ENCODE assay signal across 32 cellular contexts in genomic region chr15:75428152-75428551, GRCh38.
"Had no signal": no experiment of that assay in that cellular context is flagged by ENCODE, and none has a peak within 500 bp of the region (broad histone marks: within the 10 kb centered on the region; RNA-seq: fewer than 3 reads in every experiment).

No MANE protein-coding gene starts in this region.

- H3K27me3 ChIP-seq: ascending aorta, cardiac muscle cell had no signal

- H3K9me3 ChIP-seq: ascending aorta had no signal

- H3K4me3 ChIP-seq: ascending aorta, cardiac muscle cell had no signal

- FAIRE-seq: bronchial epithelial cell, TTC549 had no signal

- H3K27ac ChIP-seq: ascending aorta, cardiac muscle cell, VCaP had no signal

- H3K4me1 ChIP-seq: ascending aorta had no signal

- DNase-seq: activated CD4-positive, alpha-beta memory T cell treated with anti-CD3 and anti-CD28 coated beads, Interleukin-2, amount 10 ng/mL, durations not matched to agents 7 days and 5 days; activated CD4-positive, alpha-beta T cell treated with anti-CD3 and anti-CD28 coated beads for 1 hour; activated CD4-positive, alpha-beta T cell treated with anti-CD3 and anti-CD28 coated beads for 36 hours; activated CD4-positive, alpha-beta T cell treated with anti-CD3 and anti-CD28 coated beads for 48 hours; activated CD4-positive, alpha-beta T cell treated with anti-CD3 and anti-CD28 coated beads, Interleukin-2, amount 10 ng/mL, durations not matched to agents 7 days and 5 days; activated CD4-positive, alpha-beta T cell treated with anti-CD3 and anti-CD28 coated beads, Interleukin-2, amount 50 U/mL, for 48 hours; activated CD4-positive, CD25-positive, alpha-beta regulatory T cell; activated CD8-positive, alpha-beta memory T cell treated with anti-CD3 and anti-CD28 coated beads for 24 hours; activated CD8-positive, alpha-beta memory T cell treated with anti-CD3 and anti-CD28 coated beads, Interleukin-2, amount 10 ng/mL, durations not matched to agents 7 days and 5 days; activated CD8-positive, alpha-beta memory T cell treated with anti-CD3 and anti-CD28 coated beads, Interleukin-2, amount 50 U/mL, for 48 hours; activated CD8-positive, alpha-beta T cell treated with anti-CD3 and anti-CD28 coated beads, Interleukin-2, amount 10 ng/mL, durations not matched to agents 7 days and 5 days; activated effector memory CD4-positive, alpha-beta T cell treated with Interleukin-2 at 50 U/mL for 16 hours; activated gamma-delta T cell; activated naive CD4-positive, alpha-beta T cell treated with anti-CD3 and anti-CD28 coated beads, Interleukin-2, amount 10 ng/mL, durations not matched to agents 7 days and 5 days; activated naive CD4-positive, alpha-beta T cell treated with Interleukin-2 at 50 U/mL for 16 hours; activated naive CD8-positive, alpha-beta T cell treated with anti-CD3 and anti-CD28 coated beads, Interleukin-2, amount 10 ng/mL, durations not matched to agents 7 days and 5 days; activated naive CD8-positive, alpha-beta T cell treated with anti-CD3 and anti-CD28 coated beads, Interleukin-2, amount 50 U/mL, for 24 hours; activated T-cell treated with anti-CD3 and anti-CD28 coated beads, Interleukin-2, amount 50 U/mL, for 24 hours; activated T-cell treated with anti-CD3 and anti-CD28 coated beads, Interleukin-2, amount 50 U/mL, for 48 hours; amygdala; anterior cingulate cortex; caudate nucleus; cerebellar nuclear complex; T-helper 1 cell; T-helper 2 cell; T-helper 9 cell had no signal

- ATAC-seq: activated CD4-positive, alpha-beta T cell treated with anti-CD3 and anti-CD28 coated beads for 36 hours; activated CD4-positive, CD25-positive, alpha-beta regulatory T cell treated with anti-CD3 and anti-CD28 coated beads, Interleukin-2, amount 50 U/mL, for 24 hours; activated CD8-positive, alpha-beta memory T cell treated with anti-CD3 and anti-CD28 coated beads, Interleukin-2, amount 10 ng/mL, durations not matched to agents 7 days and 5 days; activated CD8-positive, alpha-beta T cell treated with anti-CD3 and anti-CD28 coated beads, Interleukin-2, amount 10 ng/mL, durations not matched to agents 7 days and 5 days; activated naive CD8-positive, alpha-beta T cell treated with anti-CD3 and anti-CD28 coated beads, Interleukin-2, amount 50 U/mL, for 24 hours had no signal
